8 cellular contexts compared by ENCODE assay signal in the genomic region with DNA sequence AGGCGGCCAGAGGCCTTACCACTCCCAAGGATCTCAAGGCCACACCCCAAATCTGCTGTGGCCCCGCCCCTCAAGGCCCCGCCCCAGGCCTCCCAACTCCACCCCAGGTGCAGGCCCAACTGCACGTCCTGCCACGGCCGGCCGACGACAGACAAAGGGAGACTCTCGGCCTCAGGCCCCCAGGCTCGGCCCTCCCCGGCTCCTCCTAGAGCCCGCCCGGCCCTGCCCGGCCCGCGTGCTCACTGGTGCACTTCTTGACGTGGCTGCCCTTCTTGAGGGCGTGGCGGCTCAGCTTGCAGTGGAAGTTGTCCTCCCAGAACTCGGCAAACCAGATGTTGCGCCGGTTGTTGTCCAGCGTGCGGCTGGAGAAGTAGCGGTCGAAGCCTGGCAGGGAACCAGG.
DNase-seq lines count a peak whose midpoint lies in the region; ATAC-seq lines count a peak whose summit lies in the region.

No MANE protein-coding gene starts in this region.

- intact Hi-C loops in cardiac septum (cut with DNase I), result loop anchor here (10.0 kb wide), 1 partner anchor 282 kb away; no protein-coding TSS in a partner anchor

- DNase-seq in DMS 273 (lab: John Stamatoyannopoulos, UW; ENCODE audit: unreplicated experiment) (peak; percentile 30), DMS 273 treated with DMSO at 0.1 percent for 48 hours (lab: John Stamatoyannopoulos, UW) (no peak), RPMI8226 (peak; percentile 44), cardiac septum (ENCODE audit: low spot score) (peak; percentile 80)
- peak; percentile 43 for DNase-seq in stimulated activated CD8-positive, alpha-beta memory T cell treated with anti-CD3 and anti-CD28 coated beads, Interleukin-4, amount 100 ng/mL, for 48 hours

- ATAC-seq in GM18873 (IDR thresholded peaks at IDR 0.05; ENCODE audit: low FRiP score, unreplicated experiment), result no peak
- ATAC-seq in HG03196 (IDR thresholded peaks at IDR 0.05; ENCODE audit: unreplicated experiment), result no peak
- no peak for ATAC-seq in GM21737 (IDR thresholded peaks at IDR 0.05; ENCODE audit: unreplicated experiment)
